ENCODE assay signal across 15 cellular contexts in the genomic region with DNA sequence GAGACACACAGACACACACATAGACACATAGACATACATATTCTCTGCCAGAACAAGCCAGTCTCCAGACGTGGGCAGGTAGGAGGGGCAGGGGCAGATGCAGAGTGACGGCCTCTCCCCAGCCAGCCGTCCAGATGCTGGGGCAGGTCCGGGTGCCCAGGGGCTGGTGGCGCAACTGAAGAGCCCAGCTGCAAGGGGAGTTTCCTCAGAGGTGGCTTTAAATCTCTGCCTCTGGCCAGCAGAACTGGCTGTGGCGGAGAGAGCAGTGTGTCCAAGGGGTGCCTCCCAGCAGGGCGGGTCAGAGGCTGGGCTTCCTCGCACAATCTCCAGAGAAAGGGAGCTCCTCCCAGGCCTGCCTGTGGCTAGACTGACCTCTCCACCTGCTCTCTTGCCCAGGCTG. TPM values are rescaled to one million over a fixed set of nuclear protein-coding genes. Genes with fewer than 3 reads are reported as not detected.
DNase-seq lines count a peak whose midpoint lies in the region; ATAC-seq and TF ChIP-seq lines count a peak whose summit lies in the region.
"Had no signal": no experiment of that assay in that cellular context is flagged by ENCODE, and none has a peak within 500 bp of the region (broad histone marks: within the 10 kb centered on the region; RNA-seq: fewer than 3 reads in every experiment).

No MANE protein-coding gene starts in this region.

- H3K27ac ChIP-seq in GM23338 (ENCODE audit: low read depth), result no peak overlapping the region
- no peak overlapping the region for H3K27ac ChIP-seq in parathyroid adenoma
- no peak overlapping the region for H3K27ac ChIP-seq in ascending aorta
- H3K27ac ChIP-seq: breast epithelium, KMS-11, thoracic aorta had no signal

- CTCF ChIA-PET in activated CD4-positive, alpha-beta T cell treated with anti-CD3 and anti-CD28 coated beads for 36 hours (lab: Charles Lee), result no interaction called here

- ATAC-seq in GM23338, result peak; percentile 89
- ATAC-seq in esophagus mucosa, result peak; percentile 87
- no peak for ATAC-seq in GM21576 (IDR thresholded peaks at IDR 0.05; ENCODE audit: unreplicated experiment)
- no peak for ATAC-seq in activated CD4-positive, alpha-beta T cell treated with anti-CD3 and anti-CD28 coated beads for 36 hours

- H3K27me3 ChIP-seq in GM23338 (ENCODE audit: insufficient read depth), result 0 out of 2 replicates have a peak, but pooled peaks cover 2% of the 10 kb centered on the region
- H3K27me3 ChIP-seq in parathyroid adenoma (ENCODE audit: control insufficient read depth, insufficient read depth, low read length), result no peaks in the 10 kb centered on the region
- no peaks in the 10 kb centered on the region for H3K27me3 ChIP-seq in ascending aorta
- H3K27me3 ChIP-seq: breast epithelium had no signal

- no peak overlapping the region for H3K27ac Mint-ChIP-seq in GM23338
- H3K27ac Mint-ChIP-seq in activated CD4-positive, alpha-beta T cell treated with anti-CD3 and anti-CD28 coated beads for 36 hours, result no peak overlapping the region
- H3K27ac Mint-ChIP-seq: T-helper 1 cell treated with Interleukin-12 subunit alpha and Interleukin-12 subunit beta and Interleukin-4 antibody, amounts not matched to agents 30 μg/mL and 1 μg/mL, for 36 hours had no signal

- no peaks in the 10 kb centered on the region for H3K9me2 ChIP-seq in GM23338 (ENCODE audit: insufficient read depth)

- peak; percentile 24 for DNase-seq in GM23338 (ENCODE audit: low spot score)
- peak; percentile 31 for DNase-seq in NCI-H226
- no peak for DNase-seq in activated CD4-positive, alpha-beta T cell treated with anti-CD3 and anti-CD28 coated beads for 36 hours
- DNase-seq in ascending aorta (ENCODE audit: low spot score in 2 of 2), result no peak
- DNase-seq: activated naive CD4-positive, alpha-beta T cell treated with Interleukin-2 at 50 U/mL for 16 hours; head of caudate nucleus; NCI-H1930 had no signal

- no peaks in the 10 kb centered on the region for H3K4me1 Mint-ChIP-seq in GM23338
- H3K4me1 Mint-ChIP-seq in activated CD4-positive, alpha-beta T cell treated with anti-CD3 and anti-CD28 coated beads for 36 hours, result no peaks in the 10 kb centered on the region

- 0 out of 3 replicates have a peak, but pooled peaks cover 3% of the 10 kb centered on the region for H3K36me3 Mint-ChIP-seq in GM23338 (ENCODE audit: low read depth)
- H3K36me3 Mint-ChIP-seq in activated CD4-positive, alpha-beta T cell treated with anti-CD3 and anti-CD28 coated beads for 36 hours (ENCODE audit: low read depth), result no peaks in the 10 kb centered on the region

- no peaks in the 10 kb centered on the region for H3K27me3 Mint-ChIP-seq in GM23338 (ENCODE audit: insufficient read depth, low read depth, poor library complexity)
- no peaks in the 10 kb centered on the region for H3K27me3 Mint-ChIP-seq in activated CD4-positive, alpha-beta T cell treated with anti-CD3 and anti-CD28 coated beads for 36 hours

- H3K9me3 Mint-ChIP-seq in GM23338, result peaks cover 9% of the 10 kb centered on the region
- no peaks in the 10 kb centered on the region for H3K9me3 Mint-ChIP-seq in activated CD4-positive, alpha-beta T cell treated with anti-CD3 and anti-CD28 coated beads for 36 hours (ENCODE audit: low read depth)
- H3K9me3 Mint-ChIP-seq: T-helper 1 cell treated with Interleukin-12 subunit alpha and Interleukin-12 subunit beta and Interleukin-4 antibody, amounts not matched to agents 30 μg/mL and 1 μg/mL, for 36 hours had no signal

- H3K9me3 ChIP-seq in parathyroid adenoma (ENCODE audit: control insufficient read depth, low read length) (no peaks in the 10 kb centered on the region), ascending aorta (no peaks in the 10 kb centered on the region)
- H3K9me3 ChIP-seq: breast epithelium, thoracic aorta had no signal

- H3F3A ChIP-seq in GM23338 (replicated peaks; ENCODE audit: low read depth), result peaks cover 15% of the 10 kb centered on the region

- POLR2A ChIA-PET in activated CD4-positive, alpha-beta T cell treated with anti-CD3 and anti-CD28 coated beads for 36 hours (lab: Charles Lee), result interaction anchor here (0.7 kb wide), 1 partner anchor 45 kb away, joined by 4 read pairs; no protein-coding TSS in a partner anchor

- no peak overlapping the region for H3K4me3 ChIP-seq in GM23338
- H3K4me3 ChIP-seq in parathyroid adenoma (ENCODE audit: low read depth, low read length), result no peak overlapping the region
- no peak overlapping the region for H3K4me3 ChIP-seq in ascending aorta
- H3K4me3 ChIP-seq: breast epithelium, thoracic aorta had no signal

- H3K79me2 ChIP-seq in GM23338 (replicated peaks; ENCODE audit: insufficient read depth) (no peaks in the 10 kb centered on the region), parathyroid adenoma (no peaks in the 10 kb centered on the region)

- intact Hi-C loops in activated CD4-positive, alpha-beta T cell treated with anti-CD3 and anti-CD28 coated beads for 36 hours (cut with DNase I, micrococcal nuclease), result no loop called here
- intact Hi-C loops in ascending aorta (cut with DNase I), result no loop called here

- no peak overlapping the region for H3K9ac ChIP-seq in parathyroid adenoma
- H3K9ac ChIP-seq: KMS-11 had no signal

- H3K4me1 ChIP-seq in GM23338 (ENCODE audit: insufficient read depth) (no peaks in the 10 kb centered on the region), parathyroid adenoma (no peaks in the 10 kb centered on the region), ascending aorta (no peaks in the 10 kb centered on the region)
- H3K4me1 ChIP-seq: breast epithelium had no signal

- H3K4me2 ChIP-seq in GM23338 (no peak overlapping the region), parathyroid adenoma (ENCODE audit: low read length) (no peak overlapping the region)
- H3K4me2 ChIP-seq: KMS-11 had no signal

- TF ChIP-seq CTCF in GM23338 (conservative IDR thresholded peaks at IDR 0.05; ENCODE audit: low read depth in 2 of 2) (no peak), parathyroid adenoma (IDR thresholded peaks at IDR 0.05) (no peak), ascending aorta (IDR thresholded peaks at IDR 0.05) (no peak)

- H4K20me1 ChIP-seq in GM23338 (replicated peaks; ENCODE audit: insufficient read depth), result no peaks in the 10 kb centered on the region

- no peak overlapping the region for H3K4me3 Mint-ChIP-seq in GM23338
- no peak overlapping the region for H3K4me3 Mint-ChIP-seq in activated CD4-positive, alpha-beta T cell treated with anti-CD3 and anti-CD28 coated beads for 36 hours
- H3K4me3 Mint-ChIP-seq: T-helper 1 cell treated with Interleukin-12 subunit alpha and Interleukin-12 subunit beta and Interleukin-4 antibody, amounts not matched to agents 30 μg/mL and 1 μg/mL, for 36 hours had no signal

- H2AFZ ChIP-seq in GM23338, result no peak overlapping the region
- H2AFZ ChIP-seq in parathyroid adenoma, result peak overlapping the region; percentile 2

- H3K36me3 ChIP-seq in GM23338 (ENCODE audit: insufficient read depth) (no peaks in the 10 kb centered on the region), parathyroid adenoma (ENCODE audit: control insufficient read depth, insufficient read depth, low read length) (no peaks in the 10 kb centered on the region), ascending aorta (no peaks in the 10 kb centered on the region)
- H3K36me3 ChIP-seq: breast epithelium, thoracic aorta had no signal

TF ChIP-seq in GM23338, 12 proteins besides CTCF, POLR2A, EP300 and RAD21 (continues in another document):
- TF ChIP-seq STAT1 (IDR thresholded peaks at IDR 0.05; ENCODE audit: unreplicated experiment), result no peak
- no peak for TF ChIP-seq ZNF114 (CRISPR knock-in tag; IDR thresholded peaks at IDR 0.05)
- no peak for TF ChIP-seq EZH2 (IDR thresholded peaks at IDR 0.05; ENCODE audit: low read depth, unreplicated experiment)
- no peak for TF ChIP-seq ZNF331 (CRISPR knock-in tag; IDR thresholded peaks at IDR 0.05; ENCODE audit: low read depth)
- no peak for TF ChIP-seq EZH2phosphoT487 (IDR thresholded peaks at IDR 0.05; ENCODE audit: unreplicated experiment)
- TF ChIP-seq ETS1 (IDR thresholded peaks at IDR 0.05), result no peak
- no peak for TF ChIP-seq NANOG (IDR thresholded peaks at IDR 0.05; ENCODE audit: borderline replicate concordance)
- TF ChIP-seq POLR2AphosphoS5 (IDR thresholded peaks at IDR 0.05; ENCODE audit: low read depth), result no peak
- TF ChIP-seq CREB1 (CRISPR knock-in tag; IDR thresholded peaks at IDR 0.05; ENCODE audit: low read depth), result no peak

RNA-seq across cellular contexts. Expression of gene GCGR, which starts 9.4 kb away (rescaled TPM):
- total RNA-seq in GM23338 (2014; rRNA removed; shearing (Covaris generic)), result 0.17 and 0.31 TPM in 2 replicates
- polyA plus RNA-seq in GM23338 (2016; fragmentation: Nextera tagmentation; extraction: Ambion mirVana), result 0.23 and 0.92 TPM in 2 replicates
- 0.08 TPM for total RNA-seq in esophagus mucosa
- total RNA-seq in activated CD4-positive, alpha-beta T cell treated with anti-CD3 and anti-CD28 coated beads for 36 hours, result not detected
- total RNA-seq in ascending aorta, result not detected
- total RNA-seq: breast epithelium, lung microvascular endothelial cell, thoracic aorta had no signal

RNA-seq across cellular contexts. Expression of gene MCRIP1, which starts 38.6 kb away (rescaled TPM):
- 85.2 and 110 TPM in 2 replicates for total RNA-seq in GM23338 (2014; rRNA removed; shearing (Covaris generic))
- 99.5 and 101 TPM in 2 replicates for polyA plus RNA-seq in GM23338 (2016; fragmentation: Nextera tagmentation; extraction: Ambion mirVana)
- total RNA-seq in esophagus mucosa (18.7 TPM), ascending aorta (149 TPM)
- total RNA-seq in activated CD4-positive, alpha-beta T cell treated with anti-CD3 and anti-CD28 coated beads for 36 hours, result 10 to 100 TPM; 45.8 to 50.4 TPM

RNA-seq across cellular contexts. Expression of gene PPP1R27, which starts 40.3 kb away (rescaled TPM):
- not detected in 2 replicates for total RNA-seq in GM23338 (2014; rRNA removed; shearing (Covaris generic))
- polyA plus RNA-seq in GM23338 (2016; fragmentation: Nextera tagmentation; extraction: Ambion mirVana), result 0.40 and 0.65 TPM in 2 replicates
- total RNA-seq in esophagus mucosa, result 0.24 TPM
- total RNA-seq in activated CD4-positive, alpha-beta T cell treated with anti-CD3 and anti-CD28 coated beads for 36 hours, result not detected
- total RNA-seq in ascending aorta, result not detected
- total RNA-seq: breast epithelium, lung microvascular endothelial cell, thoracic aorta had no signal

Comparison
In these comparisons a context has a peak if more than half of its experiments do, and no peak if none do; other contexts are left out.
1. ATAC-seq: peak in GM23338 (single experiment) and esophagus mucosa (single experiment); none in GM21576 (single experiment) and activated CD4-positive, alpha-beta T cell treated with anti-CD3 and anti-CD28 coated beads for 36 hours (single experiment).
2. DNase-seq: peak in GM23338 (single experiment) and NCI-H226 (single experiment); none in activated CD4-positive, alpha-beta T cell treated with anti-CD3 and anti-CD28 coated beads for 36 hours (single experiment) and ascending aorta (0 of 2).